In the genomic region with DNA sequence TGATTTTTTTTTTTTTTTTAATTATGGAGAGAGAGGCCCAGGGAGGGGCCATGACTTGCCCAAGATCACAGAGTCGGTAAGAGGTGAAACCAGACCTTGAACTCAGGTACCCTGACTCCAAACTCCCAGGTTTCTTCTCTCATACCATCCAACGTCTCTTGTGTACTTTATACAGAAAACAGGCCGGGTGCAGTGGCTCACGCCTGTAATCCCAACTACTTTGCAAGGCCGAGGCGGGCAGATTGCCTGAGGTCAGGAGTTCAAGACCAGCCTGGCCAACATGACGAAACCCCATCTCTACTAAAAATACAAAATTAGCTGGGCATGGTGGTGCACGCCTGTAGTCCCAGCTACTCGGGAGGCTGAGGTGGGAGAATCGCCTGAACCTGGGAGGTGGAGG, we compare ENCODE assay signal across 7 cellular contexts. TPM values are rescaled to one million over a fixed set of nuclear protein-coding genes. Genes with fewer than 3 reads are reported as not detected.
DNase-seq lines count a peak whose midpoint lies in the region; ATAC-seq and TF ChIP-seq lines count a peak whose summit lies in the region.
"Not testable (repeated sequence)": the region's sequence is repeated elsewhere in the genome, so short reads cannot be mapped to it uniquely, and the experiment has no call there.

No MANE protein-coding gene starts in this region.

- H4K20me1 ChIP-seq in GM23338 (replicated peaks; ENCODE audit: insufficient read depth), result peaks cover 42% of the 10 kb centered on the region

- not testable (repeated sequence) for H2AFZ ChIP-seq in GM23338; trophoblast cell (ENCODE audit: insufficient read depth, low read length, poor library complexity)

- not testable (repeated sequence) for H3K79me1 ChIP-seq in trophoblast cell (ENCODE audit: low read length)

- WGBS in trophoblast cell (ENCODE audit: extremely low coverage, insufficient coverage, insufficient read length), result no CpG with 5 or more reads among the region's 10 CpGs
- 92 to 96% (median 92%) methylated on average over 8 to 10 of the region's 10 CpGs for WGBS in stomach, 5 donors

- TF ChIP-seq CTCF in GM23338 (conservative IDR thresholded peaks at IDR 0.05; ENCODE audit: low read depth in 2 of 2); right atrium auricular region (IDR thresholded peaks at IDR 0.05); stomach (IDR thresholded peaks at IDR 0.05): not testable (repeated sequence)

- H2AK5ac ChIP-seq in trophoblast cell (ENCODE audit: low read length), result not testable (repeated sequence)

- H3K79me2 ChIP-seq in GM23338 (replicated peaks; ENCODE audit: insufficient read depth), result peaks cover 98% of the 10 kb centered on the region
- H3K79me2 ChIP-seq in trophoblast cell (ENCODE audit: control insufficient read depth, insufficient read depth, low read length, poor library complexity), result not testable (repeated sequence)

- H4K91ac ChIP-seq in trophoblast cell (ENCODE audit: low read depth, low read length), result not testable (repeated sequence)

- H3K4me1 Mint-ChIP-seq in GM23338, result not testable (repeated sequence)
- H3K4me1 Mint-ChIP-seq in T-helper 17 cell, result peaks cover 22% of the 10 kb centered on the region
- peaks cover 35% of the 10 kb centered on the region for H3K4me1 Mint-ChIP-seq in activated naive CD4-positive, alpha-beta T cell treated with anti-CD3 and anti-CD28 coated beads, Interleukin-2, amount 50 U/mL, for 24 hours

- H3K9me3 Mint-ChIP-seq in GM23338; activated naive CD4-positive, alpha-beta T cell treated with anti-CD3 and anti-CD28 coated beads, Interleukin-2, amount 50 U/mL, for 24 hours: not testable (repeated sequence)

- not testable (repeated sequence) for H3K18ac ChIP-seq in trophoblast cell (ENCODE audit: low read length)

- not testable (repeated sequence) for H3K9me3 ChIP-seq in T-helper 17 cell (ENCODE audit: control insufficient read depth, low read length, poor library complexity, severe bottlenecking); right atrium auricular region; trophoblast cell (ENCODE audit: insufficient read depth, low read depth, low read length); stomach

- H3K27ac Mint-ChIP-seq in GM23338, result not testable (repeated sequence)
- peak overlapping the region; percentile 61 for H3K27ac Mint-ChIP-seq in T-helper 17 cell
- peak overlapping the region; percentile 30 for H3K27ac Mint-ChIP-seq in activated naive CD4-positive, alpha-beta T cell treated with anti-CD3 and anti-CD28 coated beads, Interleukin-2, amount 50 U/mL, for 24 hours

- H3K23ac ChIP-seq in trophoblast cell (ENCODE audit: low read length), result not testable (repeated sequence)

- H4K8ac ChIP-seq in trophoblast cell (ENCODE audit: low read depth, low read length), result not testable (repeated sequence)

- H3K27ac ChIP-seq in GM23338 (ENCODE audit: low read depth), result 0 out of 2 replicates have a peak overlapping the region, but pooled peaks have one; percentile 24
- H3K27ac ChIP-seq in right atrium auricular region; trophoblast cell (ENCODE audit: low read depth, low read length); stomach: not testable (repeated sequence)

- H3K36me3 Mint-ChIP-seq in GM23338 (ENCODE audit: low read depth), result peaks cover 59% of the 10 kb centered on the region
- not testable (repeated sequence) for H3K36me3 Mint-ChIP-seq in T-helper 17 cell (ENCODE audit: low read depth)
- H3K36me3 Mint-ChIP-seq in activated naive CD4-positive, alpha-beta T cell treated with anti-CD3 and anti-CD28 coated beads, Interleukin-2, amount 50 U/mL, for 24 hours, result peaks cover 23% of the 10 kb centered on the region

- DNase-seq in GM23338 (ENCODE audit: low spot score); T-helper 17 cell; trophoblast cell: not testable (repeated sequence)
- DNase-seq in right atrium auricular region (ENCODE audit: low spot score) (peak; percentile 44), left lobe of liver (ENCODE audit: low spot score) (peak; percentile 54), stomach (peak; percentile 16)

- ATAC-seq in GM23338, T-helper 17 cell: not testable (repeated sequence)
- ATAC-seq in left lobe of liver, result peak; percentile 57

- H3K4me3 Mint-ChIP-seq in GM23338; T-helper 17 cell; activated naive CD4-positive, alpha-beta T cell treated with anti-CD3 and anti-CD28 coated beads, Interleukin-2, amount 50 U/mL, for 24 hours: not testable (repeated sequence)

- not testable (repeated sequence) for TF ChIP-seq EP300 in stomach (IDR thresholded peaks at IDR 0.05)

- not testable (repeated sequence) for H3K9me2 ChIP-seq in GM23338 (ENCODE audit: insufficient read depth)

- not testable (repeated sequence) for H3K4me1 ChIP-seq in GM23338 (ENCODE audit: insufficient read depth); right atrium auricular region; trophoblast cell (ENCODE audit: control insufficient read depth in 1 of 2, insufficient read depth in 2 of 2, low read length in 2 of 2)
- peaks cover 12 to 51% (median 34%) of the 10 kb centered on the region in 4 donors for H3K4me1 ChIP-seq in stomach

- peaks cover 14% of the 10 kb centered on the region; the same call in 1 of the 2 replicates for H3K36me3 ChIP-seq in GM23338 (ENCODE audit: insufficient read depth)
- peaks cover 44% of the 10 kb centered on the region for H3K36me3 ChIP-seq in right atrium auricular region
- H3K36me3 ChIP-seq in trophoblast cell (ENCODE audit: control insufficient read depth in 1 of 2, insufficient read depth in 2 of 2, low read length in 2 of 2), result peaks cover 33 to 36% of the 10 kb centered on the region in 2 experiments
- peaks cover 34 to 94% (median 80%) of the 10 kb centered on the region in 4 donors for H3K36me3 ChIP-seq in stomach

- not testable (repeated sequence) for H3K4me3 ChIP-seq in GM23338; right atrium auricular region; trophoblast cell (ENCODE audit: low read depth, low read length); stomach

- intact Hi-C loops in stomach (cut with DNase I; ENCODE audit: low total_unique reads), result not testable (repeated sequence)

- TF ChIP-seq POLR2A in stomach (IDR thresholded peaks at IDR 0.05), result not testable (repeated sequence)

- H3K4ac ChIP-seq in trophoblast cell (ENCODE audit: low read depth, low read length), result peak overlapping the region; percentile 83

- not testable (repeated sequence) for H2BK5ac ChIP-seq in trophoblast cell (ENCODE audit: low read depth, low read length, poor library complexity)

- H3F3A ChIP-seq in GM23338 (replicated peaks; ENCODE audit: low read depth), result not testable (repeated sequence)

- not testable (repeated sequence) for H4K12ac ChIP-seq in trophoblast cell (ENCODE audit: low read depth, low read length)

- H2BK12ac ChIP-seq in trophoblast cell (ENCODE audit: low read length), result not testable (repeated sequence)

- not testable (repeated sequence) for H3K27me3 ChIP-seq in GM23338 (ENCODE audit: insufficient read depth); right atrium auricular region; trophoblast cell (ENCODE audit: insufficient read depth, low read length); stomach

- H2BK120ac ChIP-seq in trophoblast cell (ENCODE audit: insufficient read depth, low read length, poor library complexity), result not testable (repeated sequence)

- H3K4me2 ChIP-seq in GM23338; trophoblast cell (ENCODE audit: low read length): not testable (repeated sequence)

- not testable (repeated sequence) for H3K14ac ChIP-seq in trophoblast cell (ENCODE audit: low read length)

- not testable (repeated sequence) for H3K9ac ChIP-seq in trophoblast cell (ENCODE audit: low read length)

- H3K27me3 Mint-ChIP-seq in GM23338 (ENCODE audit: insufficient read depth, low read depth, poor library complexity); T-helper 17 cell; activated naive CD4-positive, alpha-beta T cell treated with anti-CD3 and anti-CD28 coated beads, Interleukin-2, amount 50 U/mL, for 24 hours: not testable (repeated sequence)

RNA-seq across cellular contexts. Expression of a gene that starts 11.8 kb away (rescaled TPM):
- 38.0 and 54.1 TPM in 2 replicates for total RNA-seq in GM23338 (2014; rRNA removed; shearing (Covaris generic))
- polyA plus RNA-seq in GM23338 (2016; fragmentation: Nextera tagmentation; extraction: Ambion mirVana), result 24.2 and 25.0 TPM in 2 replicates
- 100 to 1,000 TPM; 366 to 425 TPM for total RNA-seq in T-helper 17 cell
- total RNA-seq in right atrium auricular region, result 10 to 100 TPM; 27.7 to 37.3 TPM
- 39.0 TPM for total RNA-seq in left lobe of liver
- polyA plus RNA-seq in trophoblast cell (2013), result 58.5 and 62.5 TPM in 2 replicates
- total RNA-seq in stomach, result 100 to 1,000 TPM in 3 of 5 donors, 10 to 100 TPM in 2; 50.7 to 125 (median 110) TPM
- polyA plus RNA-seq in stomach, result 10 to 100 TPM; 15.4 to 24.9 (median 20.0) TPM
